Comparison of ENCODE assay signal across 22 cellular contexts in the genomic region with DNA sequence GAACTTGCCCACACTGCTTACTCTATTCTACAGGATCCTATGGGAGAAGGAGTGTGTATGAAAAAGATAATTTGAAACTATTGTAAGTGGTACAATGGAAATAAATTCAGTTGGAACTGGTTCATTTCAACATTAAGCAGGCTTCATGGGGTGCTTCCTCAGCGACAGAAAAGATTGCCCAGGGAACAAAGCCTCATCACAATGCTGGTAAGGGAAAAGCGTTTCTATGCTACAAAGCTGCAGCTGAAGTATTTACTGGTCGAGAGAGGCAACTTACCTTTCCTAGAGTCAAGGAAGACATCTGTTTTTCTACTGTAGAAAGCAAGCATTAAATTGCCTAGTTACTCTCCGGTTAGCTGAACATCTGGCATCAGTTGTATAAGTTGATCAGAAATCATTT.
"Had no signal": no experiment of that assay in that cellular context is flagged by ENCODE, and none has a peak within 500 bp of the region (broad histone marks: within the 10 kb centered on the region; RNA-seq: fewer than 3 reads in every experiment).

No MANE protein-coding gene starts in this region.

- H3K9ac ChIP-seq: parathyroid adenoma had no signal

- H2AFZ ChIP-seq: parathyroid adenoma had no signal

- H3K4me3 ChIP-seq: ascending aorta, gastroesophageal sphincter, heart left ventricle, lung, right lobe of liver, smooth muscle cell, suprapubic skin, transverse colon, uterus had no signal

- H3K36me3 ChIP-seq: ascending aorta, gastroesophageal sphincter, heart left ventricle, neutrophil, right lobe of liver, suprapubic skin, transverse colon, uterus had no signal

- H3K9me3 ChIP-seq: ascending aorta, gastroesophageal sphincter, heart left ventricle, neutrophil, right lobe of liver, suprapubic skin, transverse colon, uterus had no signal

- H3K79me2 ChIP-seq: parathyroid adenoma had no signal

- H3K36me3 Mint-ChIP-seq: activated naive CD4-positive, alpha-beta T cell treated with anti-CD3 and anti-CD28 coated beads, Interleukin-2, amount 50 U/mL, for 24 hours had no signal

- H3K27ac Mint-ChIP-seq: activated CD4-positive, alpha-beta T cell treated with anti-CD3 and anti-CD28 coated beads, Interleukin-2, amount 10 ng/mL, durations not matched to agents 7 days and 5 days; activated CD8-positive, alpha-beta T cell treated with anti-CD3 and anti-CD28 coated beads, Interleukin-2, amount 10 ng/mL, durations not matched to agents 7 days and 5 days; activated naive CD4-positive, alpha-beta T cell treated with anti-CD3 and anti-CD28 coated beads, Interleukin-2, amount 50 U/mL, for 24 hours; activated T-cell treated with anti-CD3 and anti-CD28 coated beads, Interleukin-2, amount 50 U/mL, for 24 hours; stimulated activated naive CD8-positive, alpha-beta T cell treated with anti-CD3 and anti-CD28 coated beads, Interleukin-15, amount 100 ng/mL, for 72 hours had no signal

- H3K27me3 Mint-ChIP-seq: activated CD4-positive, alpha-beta T cell treated with anti-CD3 and anti-CD28 coated beads, Interleukin-2, amount 10 ng/mL, durations not matched to agents 7 days and 5 days; activated naive CD4-positive, alpha-beta T cell treated with anti-CD3 and anti-CD28 coated beads, Interleukin-2, amount 50 U/mL, for 24 hours; activated T-cell treated with anti-CD3 and anti-CD28 coated beads, Interleukin-2, amount 50 U/mL, for 24 hours; stimulated activated naive CD8-positive, alpha-beta T cell treated with anti-CD3 and anti-CD28 coated beads, Interleukin-15, amount 100 ng/mL, for 72 hours had no signal

- H3K4me3 Mint-ChIP-seq: activated CD4-positive, alpha-beta T cell treated with anti-CD3 and anti-CD28 coated beads, Interleukin-2, amount 10 ng/mL, durations not matched to agents 7 days and 5 days; activated CD8-positive, alpha-beta T cell treated with anti-CD3 and anti-CD28 coated beads, Interleukin-2, amount 10 ng/mL, durations not matched to agents 7 days and 5 days; activated naive CD4-positive, alpha-beta T cell treated with anti-CD3 and anti-CD28 coated beads, Interleukin-2, amount 50 U/mL, for 24 hours; activated T-cell treated with anti-CD3 and anti-CD28 coated beads, Interleukin-2, amount 50 U/mL, for 24 hours; stimulated activated naive CD8-positive, alpha-beta T cell treated with anti-CD3 and anti-CD28 coated beads, Interleukin-15, amount 100 ng/mL, for 72 hours had no signal

- H3K27me3 ChIP-seq: ascending aorta, gastroesophageal sphincter, heart left ventricle, neutrophil, right lobe of liver, suprapubic skin, transverse colon, uterus had no signal

- DNase-seq: activated CD4-positive, alpha-beta T cell treated with anti-CD3 and anti-CD28 coated beads, Interleukin-2, amount 10 ng/mL, durations not matched to agents 7 days and 5 days; activated CD8-positive, alpha-beta T cell treated with anti-CD3 and anti-CD28 coated beads, Interleukin-2, amount 10 ng/mL, durations not matched to agents 7 days and 5 days; activated T-cell treated with anti-CD3 and anti-CD28 coated beads, Interleukin-2, amount 50 U/mL, for 24 hours; cerebellar nuclear complex; cortex of kidney; effector CD4-positive, alpha-beta T cell; heart left ventricle; right lobe of liver; stimulated activated CD4-positive, alpha-beta T cell treated with anti-CD3 and anti-CD28 coated beads, Interleukin-4, amount 100 ng/mL, for 1 hour; stimulated activated naive CD8-positive, alpha-beta T cell treated with anti-CD3 and anti-CD28 coated beads, Interleukin-15, amount 100 ng/mL, for 72 hours; transverse colon; uterus had no signal

- H3K4me2 ChIP-seq: smooth muscle cell had no signal

- H3K4me1 ChIP-seq: ascending aorta, gastroesophageal sphincter, heart left ventricle, parathyroid adenoma, right lobe of liver, suprapubic skin, transverse colon, uterus had no signal

- H3K27ac ChIP-seq: ascending aorta, gastroesophageal sphincter, heart left ventricle, neutrophil, parathyroid adenoma, right lobe of liver, suprapubic skin, transverse colon, uterus had no signal

- H3K4me1 Mint-ChIP-seq: activated CD4-positive, alpha-beta T cell treated with anti-CD3 and anti-CD28 coated beads, Interleukin-2, amount 10 ng/mL, durations not matched to agents 7 days and 5 days; activated naive CD4-positive, alpha-beta T cell treated with anti-CD3 and anti-CD28 coated beads, Interleukin-2, amount 50 U/mL, for 24 hours; stimulated activated naive CD8-positive, alpha-beta T cell treated with anti-CD3 and anti-CD28 coated beads, Interleukin-15, amount 100 ng/mL, for 72 hours had no signal

- ATAC-seq: activated CD4-positive, CD25-positive, alpha-beta regulatory T cell treated with anti-CD3 and anti-CD28 coated beads, Interleukin-2, amount 50 U/mL, for 24 hours; activated CD8-positive, alpha-beta T cell treated with anti-CD3 and anti-CD28 coated beads, Interleukin-2, amount 10 ng/mL, durations not matched to agents 7 days and 5 days; esophagus mucosa; gastroesophageal sphincter; heart left ventricle; right lobe of liver; stimulated activated naive CD8-positive, alpha-beta T cell treated with anti-CD3 and anti-CD28 coated beads, Interleukin-15, amount 100 ng/mL, for 72 hours had no signal
